In genomic region chr20:22475662-22476061, GRCh38 we compare ENCODE assay signal across 17 cellular contexts.
A peak's percentile ranks its signal among the peaks of the same experiment; 100 is the strongest.
DNase-seq lines count a peak whose midpoint lies in the region; ATAC-seq and TF ChIP-seq lines count a peak whose summit lies in the region.
"Had no signal": no experiment of that assay in that cellular context is flagged by ENCODE, and none has a peak within 500 bp of the region (broad histone marks: within the 10 kb centered on the region; RNA-seq: fewer than 3 reads in every experiment).

No MANE protein-coding gene starts in this region.

- H2AFZ ChIP-seq in neural progenitor cell (replicated peaks) = no peak overlapping the region
- H2AFZ ChIP-seq: GM23338 had no signal

- H3K9ac ChIP-seq in neural progenitor cell = no peak overlapping the region

- no peak for DNase-seq in stimulated activated effector memory CD8-positive, alpha-beta T cell treated with anti-CD3 and anti-CD28 coated beads, Interleukin-12 subunit alpha, Interleukin-12 subunit beta, amount 100 ng/mL, for 72 hours (ENCODE audit: low spot score in 2 of 2)
- DNase-seq in neural progenitor cell (ENCODE audit: low spot score) (no peak), lower lobe of right lung (no peak)
- DNase-seq: CD4-positive, alpha-beta memory T cell; DMS79 treated with DMSO at 0.1 percent for 48 hours; islet precursor cell; stimulated activated CD4-positive, alpha-beta T cell treated with anti-CD3 and anti-CD28 coated beads, Interleukin-12 subunit alpha, Interleukin-12 subunit beta, amount 100 ng/mL, for 4 hours; stimulated activated naive CD8-positive, alpha-beta T cell treated with anti-CD3 and anti-CD28 coated beads, Interleukin-15, Interleukin-2, amounts not matched to agents 100 U/mL and 50 U/mL, for 24 hours; upper lobe of right lung had no signal

- H3K79me2 ChIP-seq in neural progenitor cell (ENCODE audit: low read depth) = no peaks in the 10 kb centered on the region

- peaks cover 14% of the 10 kb centered on the region for H3K27me3 Mint-ChIP-seq in neural progenitor cell (ENCODE audit: insufficient read depth, low read depth)
- H3K27me3 Mint-ChIP-seq: CD4-positive, alpha-beta memory T cell had no signal

- intact Hi-C loops in lower lobe of right lung (cut with DNase I) = no loop called here

- ATAC-seq in GM18499 (IDR thresholded peaks at IDR 0.05; ENCODE audit: insufficient read depth, unreplicated experiment) (peak; percentile 96), GM19395 (IDR thresholded peaks at IDR 0.05; ENCODE audit: unreplicated experiment) (peak; percentile 96), HG02759 (IDR thresholded peaks at IDR 0.05; ENCODE audit: unreplicated experiment) (peak; percentile 78), HG03442 (IDR thresholded peaks at IDR 0.05; ENCODE audit: unreplicated experiment) (peak; percentile 95), gastroesophageal sphincter (no peak), lower lobe of right lung (no peak)
- ATAC-seq in stimulated activated effector memory CD8-positive, alpha-beta T cell treated with anti-CD3 and anti-CD28 coated beads, Interleukin-12 subunit alpha, Interleukin-12 subunit beta, amount 100 ng/mL, for 72 hours = no peak
- ATAC-seq: GM23338; stimulated activated naive CD8-positive, alpha-beta T cell treated with anti-CD3 and anti-CD28 coated beads, Interleukin-15, Interleukin-2, amounts not matched to agents 100 U/mL and 50 U/mL, for 24 hours; upper lobe of right lung had no signal

- TF ChIP-seq CTCF in gastroesophageal sphincter (IDR thresholded peaks at IDR 0.05) (no peak), neural progenitor cell (IDR thresholded peaks at IDR 0.05) (no peak), lower lobe of right lung (IDR thresholded peaks at IDR 0.05) (no peak)

- no peak overlapping the region for H3K4me2 ChIP-seq in neural progenitor cell
- H3K4me2 ChIP-seq: GM23338 had no signal

- H3K4me1 ChIP-seq in gastroesophageal sphincter (no peaks in the 10 kb centered on the region), neural progenitor cell (no peaks in the 10 kb centered on the region), lower lobe of right lung (no peaks in the 10 kb centered on the region)
- H3K4me1 ChIP-seq: SJSA1, upper lobe of right lung had no signal

- H3K4me1 Mint-ChIP-seq in stimulated activated effector memory CD8-positive, alpha-beta T cell treated with anti-CD3 and anti-CD28 coated beads, Interleukin-12 subunit alpha, Interleukin-12 subunit beta, amount 100 ng/mL, for 72 hours = no peaks in the 10 kb centered on the region
- no peaks in the 10 kb centered on the region for H3K4me1 Mint-ChIP-seq in neural progenitor cell
- H3K4me1 Mint-ChIP-seq: CD4-positive, alpha-beta memory T cell had no signal

- no peak overlapping the region for H3K4me3 Mint-ChIP-seq in stimulated activated effector memory CD8-positive, alpha-beta T cell treated with anti-CD3 and anti-CD28 coated beads, Interleukin-12 subunit alpha, Interleukin-12 subunit beta, amount 100 ng/mL, for 72 hours
- H3K4me3 Mint-ChIP-seq in neural progenitor cell = no peak overlapping the region
- H3K4me3 Mint-ChIP-seq: CD4-positive, alpha-beta memory T cell; GM23338; T-helper 2 cell treated with Interferon-gamma antibody and Interleukin-4, amounts not matched to agents 5 μg/mL and 100 μg/mL, for 36 hours had no signal

- H3K9me3 Mint-ChIP-seq in stimulated activated effector memory CD8-positive, alpha-beta T cell treated with anti-CD3 and anti-CD28 coated beads, Interleukin-12 subunit alpha, Interleukin-12 subunit beta, amount 100 ng/mL, for 72 hours = peaks cover 18% of the 10 kb centered on the region
- peaks cover 4% of the 10 kb centered on the region for H3K9me3 Mint-ChIP-seq in neural progenitor cell

- peaks cover 36% of the 10 kb centered on the region for H3K27me3 ChIP-seq in gastroesophageal sphincter
- peaks cover 3% of the 10 kb centered on the region for H3K27me3 ChIP-seq in neural progenitor cell
- H3K27me3 ChIP-seq in lower lobe of right lung (ENCODE audit: low read depth) = no peaks in the 10 kb centered on the region
- H3K27me3 ChIP-seq: SJSA1, upper lobe of right lung had no signal

- H3K36me3 Mint-ChIP-seq in stimulated activated effector memory CD8-positive, alpha-beta T cell treated with anti-CD3 and anti-CD28 coated beads, Interleukin-12 subunit alpha, Interleukin-12 subunit beta, amount 100 ng/mL, for 72 hours = no peaks in the 10 kb centered on the region
- no peaks in the 10 kb centered on the region for H3K36me3 Mint-ChIP-seq in neural progenitor cell
- H3K36me3 Mint-ChIP-seq: CD4-positive, alpha-beta memory T cell had no signal

- TF ChIP-seq POLR2A in gastroesophageal sphincter (IDR thresholded peaks at IDR 0.05) = no peak

- no peaks in the 10 kb centered on the region for H4K20me1 ChIP-seq in neural progenitor cell (ENCODE audit: low read depth)

- WGBS in gastroesophageal sphincter (ENCODE audit: low coverage in 1 of 2), 2 donors = 67 to 73% methylated on average over 1 of the region's 1 CpG

- H3K27ac Mint-ChIP-seq in stimulated activated effector memory CD8-positive, alpha-beta T cell treated with anti-CD3 and anti-CD28 coated beads, Interleukin-12 subunit alpha, Interleukin-12 subunit beta, amount 100 ng/mL, for 72 hours = no peak overlapping the region
- H3K27ac Mint-ChIP-seq in neural progenitor cell = no peak overlapping the region
- H3K27ac Mint-ChIP-seq: CD4-positive, alpha-beta memory T cell; GM23338; T-helper 2 cell treated with Interferon-gamma antibody and Interleukin-4, amounts not matched to agents 5 μg/mL and 100 μg/mL, for 36 hours had no signal

- no peak overlapping the region for H3K27ac ChIP-seq in gastroesophageal sphincter
- no peak overlapping the region for H3K27ac ChIP-seq in neural progenitor cell
- H3K27ac ChIP-seq in lower lobe of right lung = no peak overlapping the region
- H3K27ac ChIP-seq: SJSA1, upper lobe of right lung had no signal

- no peak for TF ChIP-seq EP300 in gastroesophageal sphincter (IDR thresholded peaks at IDR 0.05)

- H3K4me3 ChIP-seq in gastroesophageal sphincter (no peak overlapping the region), neural progenitor cell (no peak overlapping the region), lower lobe of right lung (no peak overlapping the region)
- H3K4me3 ChIP-seq: GM23338, SJSA1, upper lobe of right lung had no signal

- peaks cover 4% of the 10 kb centered on the region for H3F3A ChIP-seq in neural progenitor cell (ENCODE audit: low read depth)

- H3K9me3 ChIP-seq in gastroesophageal sphincter (peaks cover 0 to 16% (median 0%) of the 10 kb centered on the region in 3 donors), neural progenitor cell (ENCODE audit: low read depth) (no peaks in the 10 kb centered on the region), lower lobe of right lung (no peaks in the 10 kb centered on the region)
- H3K9me3 ChIP-seq: SJSA1, upper lobe of right lung had no signal

- H3K36me3 ChIP-seq in gastroesophageal sphincter (no peaks in the 10 kb centered on the region), neural progenitor cell (no peaks in the 10 kb centered on the region), lower lobe of right lung (no peaks in the 10 kb centered on the region)
- H3K36me3 ChIP-seq: SJSA1, upper lobe of right lung had no signal

Comparison
In these comparisons a context has a peak if more than half of its experiments do, and no peak if none do; other contexts are left out.
1. ATAC-seq: peak in GM18499 (single experiment), GM19395 (single experiment), HG02759 (single experiment) and HG03442 (single experiment); none in stimulated activated effector memory CD8-positive, alpha-beta T cell treated with anti-CD3 and anti-CD28 coated beads, Interleukin-12 subunit alpha, Interleukin-12 subunit beta, amount 100 ng/mL, for 72 hours (single experiment), gastroesophageal sphincter (single experiment) and lower lobe of right lung (0 of 2).